In genomic region chr19:30046522-30046921, GRCh38 we compare ENCODE assay signal across 9 cellular contexts.
DNase-seq lines count a peak whose midpoint lies in the region; ATAC-seq, FAIRE-seq and TF ChIP-seq lines count a peak whose summit lies in the region.
"Had no signal": no experiment of that assay in that cellular context is flagged by ENCODE, and none has a peak within 500 bp of the region (broad histone marks: within the 10 kb centered on the region; RNA-seq: fewer than 3 reads in every experiment).

No MANE protein-coding gene starts in this region.

- POLR2A ChIA-PET in GM12878 (lab: Charles Lee) = no interaction called here

- ATAC-seq in left cardiac atrium (no peak), HG03520 (IDR thresholded peaks at IDR 0.05; ENCODE audit: unreplicated experiment) (peak; percentile 72), GM12878 (peak; percentile 92)

- no peaks in the 10 kb centered on the region for H4K20me1 ChIP-seq in GM12878 (ENCODE audit: control insufficient read depth, insufficient read depth)

- no peaks in the 10 kb centered on the region for H3K79me2 ChIP-seq in GM12878 (ENCODE audit: control insufficient read depth, insufficient read depth, low read length)

- no peak overlapping the region for H3K4me3 ChIP-seq in cardiac muscle cell
- H3K4me3 ChIP-seq in GM12878 = no peak overlapping the region

- intact Hi-C loops in left cardiac atrium (cut with DNase I) = no loop called here
- intact Hi-C loops in GM12878 (cut with micrococcal nuclease; ENCODE audit: unreplicated experiment) = loop anchor here (5.0 kb wide), 1 partner anchor 106 kb away; no protein-coding TSS in a partner anchor

- no peak overlapping the region for H3K27ac ChIP-seq in cardiac muscle cell
- H3K27ac ChIP-seq in GM12878 (ENCODE audit: control insufficient read depth, insufficient read depth) = no peak overlapping the region

- no peak overlapping the region for H3K9ac ChIP-seq in GM12878 (ENCODE audit: control insufficient read depth, insufficient read depth, low read length)

- no peak overlapping the region for H3K27ac Mint-ChIP-seq in nephron progenitor cell
- H3K27ac Mint-ChIP-seq: activated naive CD8-positive, alpha-beta T cell had no signal

- H3K9me3 Mint-ChIP-seq in nephron progenitor cell = peaks cover 3% of the 10 kb centered on the region

- H3K4me1 ChIP-seq in cardiac muscle cell (ENCODE audit: low read depth) = no peaks in the 10 kb centered on the region
- no peaks in the 10 kb centered on the region for H3K4me1 ChIP-seq in GM12878 (ENCODE audit: control insufficient read depth, insufficient read depth, low read length)

- H3K36me3 Mint-ChIP-seq in nephron progenitor cell (ENCODE audit: low read depth) = peaks cover 16% of the 10 kb centered on the region

- H3K9me3 ChIP-seq in cardiac muscle cell (ENCODE audit: low read depth) (no peaks in the 10 kb centered on the region), GM12878 (replicated peaks; ENCODE audit: control insufficient read depth, insufficient read depth, low read length) (no peaks in the 10 kb centered on the region)

- FAIRE-seq in GM12878 (lab: Jason Lieb, UNC) = no peak

- peaks cover 20% of the 10 kb centered on the region for H3K4me1 Mint-ChIP-seq in nephron progenitor cell

- SMC1A ChIA-PET in GM12878 (lab: Charles Lee; ENCODE audit: uncharacterized antibody, unreplicated experiment) = interaction anchor here (1.3 to 2.7 kb wide), 3 partner anchors 10 to 101 kb away, joined by 3 to 10 read pairs (median 5); no protein-coding TSS in a partner anchor

- BruUV-seq in GM12878 (replicated peaks; lab: Mats Ljungman, UMichigan) = no TSS peak

- TF ChIP-seq CTCF in cardiac muscle cell (IDR thresholded peaks at IDR 0.05; ENCODE audit: low read depth, low read length) (peak; percentile 38), GM12878 (IDR thresholded peaks at IDR 0.05 in 2 of 3, conservative IDR thresholded peaks at IDR 0.05 in 1 of 3; ENCODE audit: control insufficient read depth in 2 of 3, extremely low read depth in 1 of 3, insufficient read depth in 1 of 3, low read depth in 3 of 3, low read length in 3 of 3) (peak; percentile 56 to 64 (median 61)), nephron progenitor cell (IDR thresholded peaks at IDR 0.05) (peak; percentile 41)

- H2AFZ ChIP-seq in GM12878 (ENCODE audit: control insufficient read depth, low read depth, low read length) = no peak overlapping the region

- peak; percentile 57 for TF ChIP-seq RAD21 in GM12878 (IDR thresholded peaks at IDR 0.05; ENCODE audit: insufficient read depth, low read depth, low read length)

- no peak for DNase-seq in cardiac muscle cell (ENCODE audit: low read depth in 1 of 2, low spot score in 1 of 2)
- DNase-seq in left cardiac atrium = no peak
- DNase-seq in GM12878 (ENCODE audit: low read depth, low spot score) = peak; percentile 33
- no peak for DNase-seq in nephron progenitor cell
- DNase-seq in SKM-1 treated with dmso at 0.1 percent for 144 hours (lab: John Stamatoyannopoulos, UW; ENCODE audit: unreplicated experiment) = no peak
- no peak for DNase-seq in SHP77 treated with DMSO at 0.1 percent for 48 hours (lab: John Stamatoyannopoulos, UW)
- DNase-seq in NCI-H2081 treated with DMSO at 0.1 percent for 48 hours (lab: John Stamatoyannopoulos, UW) = no peak

- H3K27me3 ChIP-seq in cardiac muscle cell (no peaks in the 10 kb centered on the region), GM12878 (replicated peaks in 1 of 2; ENCODE audit: control insufficient read depth in 2 of 2, insufficient read depth in 2 of 2, low read length in 1 of 2) (no peaks in the 10 kb centered on the region)

- RAD21 ChIA-PET in GM12878 (lab: Charles Lee; ENCODE audit: unreplicated experiment) = no interaction called here

- in situ Hi-C loops in GM12878 (cut with MboI) = no loop called here

- WGBS in GM12878 (ENCODE audit: insufficient coverage, insufficient replicate concordance, low lambda C conversion rate, missing lambda C conversion rate) = 34% methylated on average over 4 of the region's 4 CpGs

- no peak for TF ChIP-seq POLR2A in GM12878 (IDR thresholded peaks at IDR 0.05; ENCODE audit: low read depth, low read length)

- CTCF ChIA-PET in GM12878 (lab: Yijun Ruan, JAX) = interaction anchor here (1.2 to 1.4 kb wide), 4 partner anchors 10 to 107 kb away, joined by 3 read pairs; no protein-coding TSS in a partner anchor

- H3K36me3 ChIP-seq in cardiac muscle cell = no peaks in the 10 kb centered on the region
- no peaks in the 10 kb centered on the region for H3K36me3 ChIP-seq in GM12878 (ENCODE audit: control insufficient read depth in 2 of 2, insufficient read depth in 2 of 2, low read length in 1 of 2)

- no peak overlapping the region for H3K4me3 Mint-ChIP-seq in nephron progenitor cell
- H3K4me3 Mint-ChIP-seq: activated naive CD8-positive, alpha-beta T cell had no signal

- H3K27me3 Mint-ChIP-seq in nephron progenitor cell (ENCODE audit: low read depth, poor library complexity) = peaks cover 3% of the 10 kb centered on the region
- H3K27me3 Mint-ChIP-seq: activated naive CD8-positive, alpha-beta T cell had no signal

- H3K4me2 ChIP-seq in GM12878 (ENCODE audit: control insufficient read depth, insufficient read depth) = no peak overlapping the region

- no peak for TF ChIP-seq EP300 in GM12878 (IDR thresholded peaks at IDR 0.05; ENCODE audit: borderline replicate concordance in 1 of 2, control insufficient read depth in 1 of 2, low read depth in 2 of 2, low read length in 2 of 2)

TF ChIP-seq in GM12878, 131 proteins besides CTCF, POLR2A, EP300 and RAD21 (continues in another document):
- TF ChIP-seq ASH2L (IDR thresholded peaks at IDR 0.05; ENCODE audit: borderline replicate concordance, low read depth) (no peak), SUPT20H (IDR thresholded peaks at IDR 0.05; ENCODE audit: borderline replicate concordance, control insufficient read depth, low read depth, low read length) (no peak), TCF7 (IDR thresholded peaks at IDR 0.05; ENCODE audit: borderline replicate concordance) (peak; percentile 52; the same call in 1 of the 2 replicates), PBX3 (IDR thresholded peaks at IDR 0.05; ENCODE audit: insufficient replicate concordance, low read depth, low read length) (peak; percentile 67), IKZF1 (conservative IDR thresholded peaks at IDR 0.05) (0 out of 2 replicates have a peak, but pooled peaks have one; percentile 39), SREBF2 (IDR thresholded peaks at IDR 0.05; ENCODE audit: low read length) (no peak), NR2F1 (conservative IDR thresholded peaks at IDR 0.05) (0 out of 2 replicates have a peak, but pooled peaks have one; percentile 23), ZNF274 (IDR thresholded peaks at IDR 0.05; ENCODE audit: insufficient read depth, insufficient read length) (no peak), NFYA (IDR thresholded peaks at IDR 0.05; ENCODE audit: borderline replicate concordance, low read depth, low read length) (no peak), CREM (IDR thresholded peaks at IDR 0.05; ENCODE audit: low read depth) (peak; percentile 47), PKNOX1 (IDR thresholded peaks at IDR 0.05) (peak; percentile 93), RUNX3 (IDR thresholded peaks at IDR 0.05; ENCODE audit: low read length) (peak; percentile 88)
- TF ChIP-seq, protein P1, sequence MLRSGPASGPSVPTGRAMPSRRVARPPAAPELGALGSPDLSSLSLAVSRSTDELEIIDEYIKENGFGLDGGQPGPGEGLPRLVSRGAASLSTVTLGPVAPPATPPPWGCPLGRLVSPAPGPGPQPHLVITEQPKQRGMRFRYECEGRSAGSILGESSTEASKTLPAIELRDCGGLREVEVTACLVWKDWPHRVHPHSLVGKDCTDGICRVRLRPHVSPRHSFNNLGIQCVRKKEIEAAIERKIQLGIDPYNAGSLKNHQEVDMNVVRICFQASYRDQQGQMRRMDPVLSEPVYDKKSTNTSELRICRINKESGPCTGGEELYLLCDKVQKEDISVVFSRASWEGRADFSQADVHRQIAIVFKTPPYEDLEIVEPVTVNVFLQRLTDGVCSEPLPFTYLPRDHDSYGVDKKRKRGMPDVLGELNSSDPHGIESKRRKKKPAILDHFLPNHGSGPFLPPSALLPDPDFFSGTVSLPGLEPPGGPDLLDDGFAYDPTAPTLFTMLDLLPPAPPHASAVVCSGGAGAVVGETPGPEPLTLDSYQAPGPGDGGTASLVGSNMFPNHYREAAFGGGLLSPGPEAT (IDR thresholded peaks at IDR 0.05; ENCODE audit: low read depth) = no peak
- TF ChIP-seq, protein P2, sequence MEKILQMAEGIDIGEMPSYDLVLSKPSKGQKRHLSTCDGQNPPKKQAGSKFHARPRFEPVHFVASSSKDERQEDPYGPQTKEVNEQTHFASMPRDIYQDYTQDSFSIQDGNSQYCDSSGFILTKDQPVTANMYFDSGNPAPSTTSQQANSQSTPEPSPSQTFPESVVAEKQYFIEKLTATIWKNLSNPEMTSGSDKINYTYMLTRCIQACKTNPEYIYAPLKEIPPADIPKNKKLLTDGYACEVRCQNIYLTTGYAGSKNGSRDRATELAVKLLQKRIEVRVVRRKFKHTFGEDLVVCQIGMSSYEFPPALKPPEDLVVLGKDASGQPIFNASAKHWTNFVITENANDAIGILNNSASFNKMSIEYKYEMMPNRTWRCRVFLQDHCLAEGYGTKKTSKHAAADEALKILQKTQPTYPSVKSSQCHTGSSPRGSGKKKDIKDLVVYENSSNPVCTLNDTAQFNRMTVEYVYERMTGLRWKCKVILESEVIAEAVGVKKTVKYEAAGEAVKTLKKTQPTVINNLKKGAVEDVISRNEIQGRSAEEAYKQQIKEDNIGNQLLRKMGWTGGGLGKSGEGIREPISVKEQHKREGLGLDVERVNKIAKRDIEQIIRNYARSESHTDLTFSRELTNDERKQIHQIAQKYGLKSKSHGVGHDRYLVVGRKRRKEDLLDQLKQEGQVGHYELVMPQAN (conservative IDR thresholded peaks at IDR 0.05) = no peak

Comparison
In these comparisons a context has a peak if more than half of its experiments do, and no peak if none do; other contexts are left out.
1. ATAC-seq: peak in HG03520 (single experiment) and GM12878 (single experiment); none in left cardiac atrium (0 of 2).
2. Peak in every context shown above with its lines, with median percentiles within 50 percentile points of each other: CTCF ChIP-seq.